In genomic region chr6:1379026-1379809, GRCh38 we compare ENCODE assay signal across 15 cellular contexts. TPM values are rescaled to one million over a fixed set of nuclear protein-coding genes. Genes with fewer than 3 reads are reported as not detected.
A peak's percentile ranks its signal among the peaks of the same experiment; 100 is the strongest.
DNase-seq lines count a peak whose midpoint lies in the region; FAIRE-seq and TF ChIP-seq lines count a peak whose summit lies in the region.
"Had no signal": no experiment of that assay in that cellular context is flagged by ENCODE, and none has a peak within 500 bp of the region (broad histone marks: within the 10 kb centered on the region; RNA-seq: fewer than 3 reads in every experiment).

No MANE protein-coding gene starts in this region.

- WGBS in ovary, 3 donors: 3 to 4% (median 3%) methylated on average over 59 of the region's 59 CpGs

- H3K27me3 ChIP-seq in HUES6 (ENCODE audit: control insufficient read depth, insufficient read depth, low read length): peaks cover 99% of the 10 kb centered on the region
- H3K27me3 ChIP-seq in parathyroid adenoma (ENCODE audit: control insufficient read depth, insufficient read depth, low read length): peaks cover 14% of the 10 kb centered on the region
- H3K27me3 ChIP-seq in ovary: peaks cover 7% of the 10 kb centered on the region

- FAIRE-seq in GM12892 (lab: Jason Lieb, UNC): no peak

- intact Hi-C loops in ovary (cut with DNase I): no loop called here

- TF ChIP-seq EP300 in ovary (IDR thresholded peaks at IDR 0.05): no peak

- TF ChIP-seq CTCF in brain (conservative IDR thresholded peaks at IDR 0.05) (no peak), parathyroid adenoma (IDR thresholded peaks at IDR 0.05) (no peak), ovary (IDR thresholded peaks at IDR 0.05) (no peak)

- DNase-seq in DMS114 treated with DMSO at 0.1 percent for 48 hours (lab: John Stamatoyannopoulos, UW; ENCODE audit: unreplicated experiment) (peak; percentile 58), GM12892 (ENCODE audit: insufficient read length) (no peak), EL (no peak), ovary (no peak), DMS53 treated with DMSO at 0.1 percent for 48 hours (lab: John Stamatoyannopoulos, UW; ENCODE audit: unreplicated experiment) (no peak)
- DNase-seq: activated CD4-positive, CD25-positive, alpha-beta regulatory T cell; DND-41; GOT3; islet precursor cell; NCI-H446 treated with DMSO at 0.1 percent for 48 hours; tibial artery had no signal

- H3K27me3 Mint-ChIP-seq in brain: peaks cover 96% of the 10 kb centered on the region

- no peaks in the 10 kb centered on the region for H3K36me3 Mint-ChIP-seq in brain

- H3K27ac ChIP-seq in HUES6 (ENCODE audit: low read depth, low read length) (no peak overlapping the region), parathyroid adenoma (no peak overlapping the region), ovary (no peak overlapping the region)
- H3K27ac ChIP-seq: tibial artery had no signal

- H3K79me2 ChIP-seq in parathyroid adenoma: no peaks in the 10 kb centered on the region

- H3K9me3 Mint-ChIP-seq in brain: peaks cover 0 to 12% (median 2%) of the 10 kb centered on the region in 5 experiments

- no peak overlapping the region for H3K27ac Mint-ChIP-seq in brain

- no peak overlapping the region for H2AFZ ChIP-seq in parathyroid adenoma

- H3K36me3 ChIP-seq in HUES6 (ENCODE audit: control insufficient read depth, insufficient read depth, low read length): no peaks in the 10 kb centered on the region
- no peaks in the 10 kb centered on the region for H3K36me3 ChIP-seq in parathyroid adenoma (ENCODE audit: control insufficient read depth, insufficient read depth, low read length)
- H3K36me3 ChIP-seq in ovary: no peaks in the 10 kb centered on the region
- H3K36me3 ChIP-seq: tibial artery had no signal

- peak overlapping the region in 4 of 5 experiments; percentile 16 to 45 (median 36) for H3K4me3 Mint-ChIP-seq in brain

- peak overlapping the region; percentile 15 for H3K4me2 ChIP-seq in parathyroid adenoma (ENCODE audit: low read length)

- H3K9me3 ChIP-seq in HUES6 (ENCODE audit: control insufficient read depth, insufficient read depth, low read depth, low read length) (no peaks in the 10 kb centered on the region), parathyroid adenoma (ENCODE audit: control insufficient read depth, low read length) (no peaks in the 10 kb centered on the region), ovary (no peaks in the 10 kb centered on the region)
- H3K9me3 ChIP-seq: tibial artery had no signal

- peaks cover 21% of the 10 kb centered on the region for H3K4me1 Mint-ChIP-seq in brain

- H3K4me1 ChIP-seq in HUES6 (ENCODE audit: control insufficient read depth, insufficient read depth, low read length) (peaks cover 24% of the 10 kb centered on the region), parathyroid adenoma (no peaks in the 10 kb centered on the region), ovary (ENCODE audit: insufficient read depth) (peaks cover 3% of the 10 kb centered on the region)

- H3K4me3 ChIP-seq in HUES6 (ENCODE audit: low read depth, low read length) (peak overlapping the region; percentile 53), parathyroid adenoma (ENCODE audit: low read depth, low read length) (no peak overlapping the region), ovary (no peak overlapping the region)

- TF ChIP-seq POLR2A in GM12892 (IDR thresholded peaks at IDR 0.05; ENCODE audit: low read depth, low read length) (no peak), ovary (IDR thresholded peaks at IDR 0.05) (no peak)

- H3K9ac ChIP-seq in HUES6 (ENCODE audit: low read length) (no peak overlapping the region), parathyroid adenoma (no peak overlapping the region)

RNA-seq across cellular contexts. Expression of gene FOXF2, which starts 10.2 kb away (rescaled TPM):
- polyA plus RNA-seq in brain (ENCODE audit: insufficient read depth, low read depth, low replicate concordance) (2.6 TPM), ovary (under 1 TPM; 0.05 to 0.18 TPM)
- not detected for polyA plus RNA-seq in GM12892 (2012; ENCODE audit: missing spikeins)
- total RNA-seq in ovary: under 1 TPM in 2 of 7 donors, not detected in 5; 0.10 to 0.12 TPM
- total RNA-seq: epithelial cell of proximal tubule had no signal
